30 cellular contexts compared by ENCODE assay signal in the genomic region with DNA sequence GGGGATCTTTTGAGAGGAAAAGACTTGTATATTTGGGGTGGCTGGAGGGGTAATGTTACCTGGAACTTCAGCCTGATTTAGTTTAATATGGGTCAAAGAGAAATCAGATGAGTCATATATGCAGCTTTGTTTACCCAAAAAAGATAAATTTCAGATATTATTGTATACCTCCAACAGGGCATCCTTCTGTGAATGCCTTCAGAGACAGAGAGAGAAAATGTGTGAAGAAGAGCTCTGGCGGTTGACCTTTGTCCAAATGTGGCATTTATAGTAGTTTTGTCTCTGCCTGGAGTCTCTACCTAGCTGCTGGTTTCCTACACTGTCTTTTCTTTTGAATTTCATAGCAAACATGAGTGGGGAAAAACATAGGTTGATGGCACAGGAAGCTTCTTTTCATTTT. TPM values are rescaled to one million over a fixed set of nuclear protein-coding genes. Genes with fewer than 3 reads are reported as not detected.
"Had no signal": no experiment of that assay in that cellular context is flagged by ENCODE, and none has a peak within 500 bp of the region (broad histone marks: within the 10 kb centered on the region; RNA-seq: fewer than 3 reads in every experiment).

No MANE protein-coding gene starts in this region.

- H3K27ac Mint-ChIP-seq: activated CD4-positive, alpha-beta T cell treated with anti-CD3 and anti-CD28 coated beads, Interleukin-2, amount 10 ng/mL, durations not matched to agents 7 days and 5 days; activated CD8-positive, alpha-beta T cell treated with anti-CD3 and anti-CD28 coated beads for 36 hours; activated naive CD4-positive, alpha-beta T cell treated with anti-CD3 and anti-CD28 coated beads for 36 hours; activated naive CD4-positive, alpha-beta T cell treated with anti-CD3 and anti-CD28 coated beads, Interleukin-2, amount 50 U/mL, for 24 hours; activated naive CD8-positive, alpha-beta T cell treated with anti-CD3 and anti-CD28 coated beads for 36 hours; activated naive CD8-positive, alpha-beta T cell treated with anti-CD3 and anti-CD28 coated beads, Interleukin-2, amount 50 U/mL, for 24 hours; activated T-helper 1 cell treated with anti-CD3 and anti-CD28 coated beads, Interleukin-12 subunit alpha, Interleukin-12 subunit beta, Interleukin-2, Interleukin-4 antibody, amounts not matched to agents 30 ng/mL and 10 ng/mL and 1 ng/mL, durations not matched to agents 14 hours and 24 hours and 36 hours; activated T-helper 2 cell treated with anti-CD3 and anti-CD28 coated beads, Interferon-gamma antibody, Interleukin-2, Interleukin-4, amounts not matched to agents 10 μg/mL and 5 μg/mL and 100 μg/mL, durations not matched to agents 14 hours and 24 hours and 36 hours had no signal

- H3K4me1 ChIP-seq: colonic mucosa, foreskin keratinocyte, gastrocnemius medialis had no signal

- H3K36me3 ChIP-seq: colonic mucosa, gastrocnemius medialis, heart left ventricle had no signal

- H3K27me3 Mint-ChIP-seq: activated CD8-positive, alpha-beta T cell treated with anti-CD3 and anti-CD28 coated beads for 36 hours had no signal

- H3K4me1 Mint-ChIP-seq: activated CD4-positive, alpha-beta T cell treated with anti-CD3 and anti-CD28 coated beads, Interleukin-2, amount 10 ng/mL, durations not matched to agents 7 days and 5 days; activated naive CD4-positive, alpha-beta T cell treated with anti-CD3 and anti-CD28 coated beads, Interleukin-2, amount 50 U/mL, for 24 hours; activated naive CD8-positive, alpha-beta T cell treated with anti-CD3 and anti-CD28 coated beads for 36 hours; activated naive CD8-positive, alpha-beta T cell treated with anti-CD3 and anti-CD28 coated beads, Interleukin-2, amount 50 U/mL, for 24 hours had no signal

- H3K9me3 ChIP-seq: adrenal gland, body of pancreas, colonic mucosa, esophagus muscularis mucosa, gastrocnemius medialis, heart left ventricle had no signal

- H3K4me3 Mint-ChIP-seq: activated CD4-positive, alpha-beta T cell treated with anti-CD3 and anti-CD28 coated beads, Interleukin-2, amount 10 ng/mL, durations not matched to agents 7 days and 5 days; activated CD8-positive, alpha-beta T cell treated with anti-CD3 and anti-CD28 coated beads for 36 hours; activated naive CD4-positive, alpha-beta T cell treated with anti-CD3 and anti-CD28 coated beads for 36 hours; activated naive CD4-positive, alpha-beta T cell treated with anti-CD3 and anti-CD28 coated beads, Interleukin-2, amount 50 U/mL, for 24 hours; activated naive CD8-positive, alpha-beta T cell treated with anti-CD3 and anti-CD28 coated beads for 36 hours; activated naive CD8-positive, alpha-beta T cell treated with anti-CD3 and anti-CD28 coated beads, Interleukin-2, amount 50 U/mL, for 24 hours; activated T-helper 1 cell treated with anti-CD3 and anti-CD28 coated beads, Interleukin-12 subunit alpha, Interleukin-12 subunit beta, Interleukin-2, Interleukin-4 antibody, amounts not matched to agents 30 ng/mL and 10 ng/mL and 1 ng/mL, durations not matched to agents 14 hours and 24 hours and 36 hours had no signal

- H3K36me3 Mint-ChIP-seq: activated naive CD4-positive, alpha-beta T cell treated with anti-CD3 and anti-CD28 coated beads, Interleukin-2, amount 50 U/mL, for 24 hours; activated naive CD8-positive, alpha-beta T cell treated with anti-CD3 and anti-CD28 coated beads for 36 hours had no signal

- H3K4me3 ChIP-seq: adrenal gland, body of pancreas, colonic mucosa, esophagus muscularis mucosa, gastrocnemius medialis, heart left ventricle had no signal

- DNase-seq: activated CD4-positive, alpha-beta T cell treated with anti-CD3 and anti-CD28 coated beads for 1 hour; activated CD4-positive, alpha-beta T cell treated with anti-CD3 and anti-CD28 coated beads for 4 hours; activated CD4-positive, alpha-beta T cell treated with anti-CD3 and anti-CD28 coated beads, Interleukin-2, amount 10 ng/mL, durations not matched to agents 7 days and 5 days; activated CD4-positive, alpha-beta T cell treated with anti-CD3 and anti-CD28 coated beads, Interleukin-2, amount 50 U/mL, for 48 hours; activated CD4-positive, CD25-positive, alpha-beta regulatory T cell; activated CD8-positive, alpha-beta memory T cell treated with anti-CD3 and anti-CD28 coated beads for 24 hours; activated CD8-positive, alpha-beta T cell treated with anti-CD3 and anti-CD28 coated beads for 36 hours; activated effector memory CD4-positive, alpha-beta T cell treated with anti-CD3 and anti-CD28 coated beads, Interleukin-2, amount 50 U/mL, for 16 hours; activated naive CD4-positive, alpha-beta T cell treated with anti-CD3 and anti-CD28 coated beads for 36 hours; activated naive CD8-positive, alpha-beta T cell treated with anti-CD3 and anti-CD28 coated beads for 36 hours; activated naive CD8-positive, alpha-beta T cell treated with anti-CD3 and anti-CD28 coated beads, Interleukin-2, amount 50 U/mL, for 24 hours; activated T-cell treated with anti-CD3 and anti-CD28 coated beads, Interleukin-2, amount 50 U/mL, for 1 hour; activated T-cell treated with anti-CD3 and anti-CD28 coated beads, Interleukin-2, amount 50 U/mL, for 48 hours; amygdala; aorta; body of pancreas; colonic mucosa; effector CD8-positive, alpha-beta T cell; erythroblast; foreskin keratinocyte; gastrocnemius medialis; glutamatergic neuron; heart left ventricle; T-helper 2 cell had no signal

- H3K27ac ChIP-seq: adrenal gland, body of pancreas, colonic mucosa, esophagus muscularis mucosa, foreskin keratinocyte, gastrocnemius medialis, heart left ventricle had no signal

- H3K27me3 ChIP-seq: adrenal gland, body of pancreas, colonic mucosa, esophagus muscularis mucosa, foreskin keratinocyte, heart left ventricle had no signal

- H3K9me3 Mint-ChIP-seq: activated CD4-positive, alpha-beta T cell treated with anti-CD3 and anti-CD28 coated beads, Interleukin-2, amount 10 ng/mL, durations not matched to agents 7 days and 5 days; activated CD8-positive, alpha-beta T cell treated with anti-CD3 and anti-CD28 coated beads for 36 hours; activated naive CD4-positive, alpha-beta T cell treated with anti-CD3 and anti-CD28 coated beads for 36 hours; activated naive CD4-positive, alpha-beta T cell treated with anti-CD3 and anti-CD28 coated beads, Interleukin-2, amount 50 U/mL, for 24 hours; activated naive CD8-positive, alpha-beta T cell treated with anti-CD3 and anti-CD28 coated beads for 36 hours; activated naive CD8-positive, alpha-beta T cell treated with anti-CD3 and anti-CD28 coated beads, Interleukin-2, amount 50 U/mL, for 24 hours; activated T-helper 1 cell treated with anti-CD3 and anti-CD28 coated beads, Interleukin-12 subunit alpha, Interleukin-12 subunit beta, Interleukin-2, Interleukin-4 antibody, amounts not matched to agents 30 ng/mL and 10 ng/mL and 1 ng/mL, durations not matched to agents 14 hours and 24 hours and 36 hours; activated T-helper 2 cell treated with anti-CD3 and anti-CD28 coated beads, Interferon-gamma antibody, Interleukin-2, Interleukin-4, amounts not matched to agents 10 μg/mL and 5 μg/mL and 100 μg/mL, durations not matched to agents 14 hours and 24 hours and 36 hours had no signal

RNA-seq across cellular contexts. Expression of a gene that starts 21.6 kb away (rescaled TPM):
- total RNA-seq: activated CD4-positive, alpha-beta T cell treated with anti-CD3 and anti-CD28 coated beads, Interleukin-2, amount 10 ng/mL, durations not matched to agents 7 days and 5 days; activated CD8-positive, alpha-beta T cell treated with anti-CD3 and anti-CD28 coated beads for 36 hours; activated naive CD4-positive, alpha-beta T cell treated with anti-CD3 and anti-CD28 coated beads for 36 hours; activated naive CD8-positive, alpha-beta T cell treated with anti-CD3 and anti-CD28 coated beads for 36 hours; activated T-helper 1 cell treated with anti-CD3 and anti-CD28 coated beads, Interleukin-12 subunit alpha, Interleukin-12 subunit beta, Interleukin-2, Interleukin-4 antibody, amounts not matched to agents 30 ng/mL and 10 ng/mL and 1 ng/mL, durations not matched to agents 14 hours and 24 hours and 36 hours; activated T-helper 2 cell treated with anti-CD3 and anti-CD28 coated beads, Interferon-gamma antibody, Interleukin-2, Interleukin-4, amounts not matched to agents 10 μg/mL and 5 μg/mL and 100 μg/mL, durations not matched to agents 14 hours and 24 hours and 36 hours; foreskin keratinocyte; T-helper 1 cell treated with Interleukin-12 subunit alpha and Interleukin-12 subunit beta and Interleukin-4 antibody, amounts not matched to agents 30 ng/mL and 1 ng/mL, for 36 hours had no signal
- polyA plus RNA-seq: foreskin keratinocyte had no signal

RNA-seq across cellular contexts. Expression of a gene that starts 51.4 kb away (rescaled TPM):
- total RNA-seq: activated T-helper 1 cell treated with anti-CD3 and anti-CD28 coated beads, Interleukin-12 subunit alpha, Interleukin-12 subunit beta, Interleukin-2, Interleukin-4 antibody, amounts not matched to agents 30 ng/mL and 10 ng/mL and 1 ng/mL, durations not matched to agents 14 hours and 24 hours and 36 hours; T-helper 1 cell treated with Interleukin-12 subunit alpha and Interleukin-12 subunit beta and Interleukin-4 antibody, amounts not matched to agents 30 ng/mL and 1 ng/mL, for 36 hours had no signal
